Comparison of ENCODE assay signal across 36 cellular contexts in genomic region chr3:53789459-53789858, GRCh38. TPM values are rescaled to one million over a fixed set of nuclear protein-coding genes. Genes with fewer than 3 reads are reported as not detected.
"Had no signal": no experiment of that assay in that cellular context is flagged by ENCODE, and none has a peak within 500 bp of the region (broad histone marks: within the 10 kb centered on the region; RNA-seq: fewer than 3 reads in every experiment).

No MANE protein-coding gene starts in this region.

- H3K27ac Mint-ChIP-seq: activated CD4-positive, alpha-beta memory T cell treated with anti-CD3 and anti-CD28 coated beads, Interleukin-2, amount 10 ng/mL, durations not matched to agents 7 days and 5 days; activated CD4-positive, alpha-beta T cell treated with anti-CD3 and anti-CD28 coated beads for 36 hours; activated CD4-positive, alpha-beta T cell treated with anti-CD3 and anti-CD28 coated beads, Interleukin-2, amount 10 ng/mL, durations not matched to agents 7 days and 5 days; activated CD8-positive, alpha-beta memory T cell treated with anti-CD3 and anti-CD28 coated beads, Interleukin-2, amount 10 ng/mL, durations not matched to agents 7 days and 5 days; activated CD8-positive, alpha-beta T cell treated with anti-CD3 and anti-CD28 coated beads, Interleukin-2, amount 10 ng/mL, durations not matched to agents 7 days and 5 days; activated naive CD4-positive, alpha-beta T cell treated with anti-CD3 and anti-CD28 coated beads, Interleukin-2, amount 50 U/mL, for 72 hours; activated naive CD8-positive, alpha-beta T cell treated with anti-CD3 and anti-CD28 coated beads for 36 hours; activated T-cell treated with anti-CD3 and anti-CD28 coated beads, Interleukin-2, amount 50 U/mL, for 24 hours; activated T-helper 2 cell treated with anti-CD3 and anti-CD28 coated beads, Interferon-gamma antibody, Interleukin-2, Interleukin-4, amounts not matched to agents 10 μg/mL and 5 μg/mL and 100 μg/mL, durations not matched to agents 14 hours and 24 hours and 36 hours; T-helper 1 cell treated with Interleukin-12 subunit alpha and Interleukin-12 subunit beta and Interleukin-4 antibody, amounts not matched to agents 30 μg/mL and 1 μg/mL, for 36 hours; T-helper 2 cell treated with Interferon-gamma antibody and Interleukin-4, amounts not matched to agents 5 μg/mL and 100 μg/mL, for 36 hours had no signal

- H3K4me3 ChIP-seq: adrenal gland, body of pancreas, cardiac muscle cell had no signal

- H3K4me1 ChIP-seq: adrenal gland, body of pancreas had no signal

- H3K9me3 Mint-ChIP-seq: activated CD4-positive, alpha-beta memory T cell treated with anti-CD3 and anti-CD28 coated beads, Interleukin-2, amount 10 ng/mL, durations not matched to agents 7 days and 5 days; activated CD4-positive, alpha-beta T cell treated with anti-CD3 and anti-CD28 coated beads, Interleukin-2, amount 10 ng/mL, durations not matched to agents 7 days and 5 days; activated naive CD4-positive, alpha-beta T cell treated with anti-CD3 and anti-CD28 coated beads, Interleukin-2, amount 50 U/mL, for 72 hours; activated naive CD8-positive, alpha-beta T cell treated with anti-CD3 and anti-CD28 coated beads for 36 hours; activated T-cell treated with anti-CD3 and anti-CD28 coated beads, Interleukin-2, amount 50 U/mL, for 24 hours; activated T-helper 2 cell treated with anti-CD3 and anti-CD28 coated beads, Interferon-gamma antibody, Interleukin-2, Interleukin-4, amounts not matched to agents 10 μg/mL and 5 μg/mL and 100 μg/mL, durations not matched to agents 14 hours and 24 hours and 36 hours; central memory CD8-positive, alpha-beta T cell; T-helper 1 cell treated with Interleukin-12 subunit alpha and Interleukin-12 subunit beta and Interleukin-4 antibody, amounts not matched to agents 30 μg/mL and 1 μg/mL, for 36 hours; T-helper 2 cell treated with Interferon-gamma antibody and Interleukin-4, amounts not matched to agents 5 μg/mL and 100 μg/mL, for 36 hours had no signal

- H3K4me3 Mint-ChIP-seq: activated CD4-positive, alpha-beta memory T cell treated with anti-CD3 and anti-CD28 coated beads, Interleukin-2, amount 10 ng/mL, durations not matched to agents 7 days and 5 days; activated CD4-positive, alpha-beta T cell treated with anti-CD3 and anti-CD28 coated beads for 36 hours; activated CD4-positive, alpha-beta T cell treated with anti-CD3 and anti-CD28 coated beads, Interleukin-2, amount 10 ng/mL, durations not matched to agents 7 days and 5 days; activated CD8-positive, alpha-beta memory T cell treated with anti-CD3 and anti-CD28 coated beads, Interleukin-2, amount 10 ng/mL, durations not matched to agents 7 days and 5 days; activated CD8-positive, alpha-beta T cell treated with anti-CD3 and anti-CD28 coated beads, Interleukin-2, amount 10 ng/mL, durations not matched to agents 7 days and 5 days; activated naive CD8-positive, alpha-beta T cell treated with anti-CD3 and anti-CD28 coated beads for 36 hours; activated T-cell treated with anti-CD3 and anti-CD28 coated beads, Interleukin-2, amount 50 U/mL, for 24 hours; central memory CD8-positive, alpha-beta T cell; T-helper 1 cell treated with Interleukin-12 subunit alpha and Interleukin-12 subunit beta and Interleukin-4 antibody, amounts not matched to agents 30 μg/mL and 1 μg/mL, for 36 hours; T-helper 2 cell treated with Interferon-gamma antibody and Interleukin-4, amounts not matched to agents 5 μg/mL and 100 μg/mL, for 36 hours had no signal

- H3K27me3 ChIP-seq: adrenal gland, body of pancreas, brain microvascular endothelial cell, cardiac muscle cell had no signal

- H3K36me3 ChIP-seq: brain microvascular endothelial cell had no signal

- H3K4me1 Mint-ChIP-seq: activated CD4-positive, alpha-beta memory T cell treated with anti-CD3 and anti-CD28 coated beads, Interleukin-2, amount 10 ng/mL, durations not matched to agents 7 days and 5 days; activated CD4-positive, alpha-beta T cell treated with anti-CD3 and anti-CD28 coated beads for 36 hours; activated CD4-positive, alpha-beta T cell treated with anti-CD3 and anti-CD28 coated beads, Interleukin-2, amount 10 ng/mL, durations not matched to agents 7 days and 5 days; activated CD8-positive, alpha-beta memory T cell treated with anti-CD3 and anti-CD28 coated beads, Interleukin-2, amount 10 ng/mL, durations not matched to agents 7 days and 5 days; activated naive CD8-positive, alpha-beta T cell treated with anti-CD3 and anti-CD28 coated beads for 36 hours; central memory CD8-positive, alpha-beta T cell had no signal

- H3K27me3 Mint-ChIP-seq: activated T-cell treated with anti-CD3 and anti-CD28 coated beads, Interleukin-2, amount 50 U/mL, for 24 hours had no signal

- H3K36me3 Mint-ChIP-seq: activated CD8-positive, alpha-beta memory T cell treated with anti-CD3 and anti-CD28 coated beads, Interleukin-2, amount 10 ng/mL, durations not matched to agents 7 days and 5 days; activated naive CD4-positive, alpha-beta T cell treated with anti-CD3 and anti-CD28 coated beads, Interleukin-2, amount 50 U/mL, for 72 hours; activated naive CD8-positive, alpha-beta T cell treated with anti-CD3 and anti-CD28 coated beads for 36 hours had no signal

- H3K9me3 ChIP-seq: adrenal gland, body of pancreas had no signal

- H3K27ac ChIP-seq: adrenal gland, body of pancreas, brain microvascular endothelial cell, cardiac muscle cell, VCaP had no signal

- DNase-seq: activated CD4-positive, alpha-beta memory T cell treated with anti-CD3 and anti-CD28 coated beads, Interleukin-2, amount 10 ng/mL, durations not matched to agents 7 days and 5 days; activated CD4-positive, alpha-beta T cell treated with anti-CD3 and anti-CD28 coated beads for 1 hour; activated CD4-positive, alpha-beta T cell treated with anti-CD3 and anti-CD28 coated beads for 36 hours; activated CD4-positive, alpha-beta T cell treated with anti-CD3 and anti-CD28 coated beads for 48 hours; activated CD4-positive, alpha-beta T cell treated with anti-CD3 and anti-CD28 coated beads, Interleukin-2, amount 10 ng/mL, durations not matched to agents 7 days and 5 days; activated CD4-positive, alpha-beta T cell treated with anti-CD3 and anti-CD28 coated beads, Interleukin-2, amount 50 U/mL, for 48 hours; activated CD4-positive, CD25-positive, alpha-beta regulatory T cell; activated CD8-positive, alpha-beta memory T cell treated with anti-CD3 and anti-CD28 coated beads for 24 hours; activated CD8-positive, alpha-beta memory T cell treated with anti-CD3 and anti-CD28 coated beads, Interleukin-2, amount 10 ng/mL, durations not matched to agents 7 days and 5 days; activated CD8-positive, alpha-beta memory T cell treated with anti-CD3 and anti-CD28 coated beads, Interleukin-2, amount 50 U/mL, for 48 hours; activated CD8-positive, alpha-beta T cell treated with anti-CD3 and anti-CD28 coated beads, Interleukin-2, amount 10 ng/mL, durations not matched to agents 7 days and 5 days; activated effector memory CD4-positive, alpha-beta T cell treated with Interleukin-2 at 50 U/mL for 16 hours; activated gamma-delta T cell; activated naive CD4-positive, alpha-beta T cell treated with anti-CD3 and anti-CD28 coated beads, Interleukin-2, amount 50 U/mL, for 16 hours; activated naive CD4-positive, alpha-beta T cell treated with Interleukin-2 at 50 U/mL for 16 hours; activated naive CD8-positive, alpha-beta T cell treated with anti-CD3 and anti-CD28 coated beads for 36 hours; activated T-cell treated with anti-CD3 and anti-CD28 coated beads, Interleukin-2, amount 50 U/mL, for 24 hours; activated T-cell treated with anti-CD3 and anti-CD28 coated beads, Interleukin-2, amount 50 U/mL, for 48 hours; adrenal gland; amniotic stem cell; body of pancreas; brain microvascular endothelial cell; cerebellar nuclear complex; SW 1271; T-helper 1 cell; T-helper 2 cell; T-helper 9 cell had no signal

- ATAC-seq: activated CD4-positive, alpha-beta T cell treated with anti-CD3 and anti-CD28 coated beads for 36 hours; activated CD4-positive, CD25-positive, alpha-beta regulatory T cell treated with anti-CD3 and anti-CD28 coated beads, Interleukin-2, amount 50 U/mL, for 24 hours; activated CD8-positive, alpha-beta memory T cell treated with anti-CD3 and anti-CD28 coated beads, Interleukin-2, amount 10 ng/mL, durations not matched to agents 7 days and 5 days; activated CD8-positive, alpha-beta T cell treated with anti-CD3 and anti-CD28 coated beads, Interleukin-2, amount 10 ng/mL, durations not matched to agents 7 days and 5 days; activated naive CD4-positive, alpha-beta T cell treated with anti-CD3 and anti-CD28 coated beads, Interleukin-2, amount 50 U/mL, for 72 hours; body of pancreas had no signal

RNA-seq across cellular contexts. Expression of gene IL17RB, which starts 56.9 kb away (rescaled TPM):
- total RNA-seq: activated naive CD8-positive, alpha-beta T cell treated with anti-CD3 and anti-CD28 coated beads for 36 hours; bronchial epithelial cell had no signal
